ENCODE assay signal across 8 cellular contexts in genomic region chr22:46537946-46538815, GRCh38. TPM values are rescaled to one million over a fixed set of nuclear protein-coding genes. Genes with fewer than 3 reads are reported as not detected.
DNase-seq lines count a peak whose midpoint lies in the region; ATAC-seq and TF ChIP-seq lines count a peak whose summit lies in the region.

No MANE protein-coding gene starts in this region.

- no peaks in the 10 kb centered on the region for H4K20me1 ChIP-seq in PC-3 (ENCODE audit: low read length)

- H3F3A ChIP-seq in PC-3 (ENCODE audit: low read length, unreplicated experiment): no peaks in the 10 kb centered on the region

- H3K9ac ChIP-seq in ES-I3 (ENCODE audit: low read depth, low read length): peak overlapping the region; percentile 58; the same call in 1 of the 2 replicates
- peak overlapping the region; percentile 49 for H3K9ac ChIP-seq in PC-3 (ENCODE audit: low read length)

- CTCF ChIA-PET in PC-3 (lab: Charles Lee): interaction anchor here (0.6 kb wide), 1 partner anchor 81 kb away, joined by 3 read pairs; no protein-coding TSS in a partner anchor

- peak overlapping the region; percentile 95 for H3K4me2 ChIP-seq in PC-3 (ENCODE audit: low read length)

- DNase-seq in PC-3: peak; percentile 37
- peak; percentile 52 for DNase-seq in fibroblast of the aortic adventitia (ENCODE audit: low read depth)
- peak; percentile 53 for DNase-seq in progenitor cell of endocrine pancreas (ENCODE audit: low spot score, unreplicated experiment)
- no peak for DNase-seq in AML-193 (lab: John Stamatoyannopoulos, UW)
- DNase-seq in NOMO-1 treated with dmso at 0.1 percent for 144 hours (lab: John Stamatoyannopoulos, UW; ENCODE audit: unreplicated experiment): no peak

- peaks cover 44% of the 10 kb centered on the region for H3K27me3 Mint-ChIP-seq in progenitor cell of endocrine pancreas

- H3K9me2 ChIP-seq in PC-3 (replicated peaks; ENCODE audit: low read length): no peaks in the 10 kb centered on the region

- peak overlapping the region; percentile 63 for H3K4me3 Mint-ChIP-seq in progenitor cell of endocrine pancreas (ENCODE audit: low read depth)

- H3K36me3 ChIP-seq in ES-I3 (ENCODE audit: insufficient read depth, low read length) (no peaks in the 10 kb centered on the region), PC-3 (ENCODE audit: low read depth, low read length) (no peaks in the 10 kb centered on the region)

- H3K9me3 ChIP-seq in ES-I3 (ENCODE audit: control insufficient read depth, insufficient read depth, low read length): no peaks in the 10 kb centered on the region; the same call in 1 of the 2 replicates
- H3K9me3 ChIP-seq in PC-3 (ENCODE audit: low read length): no peaks in the 10 kb centered on the region

- peaks cover 30% of the 10 kb centered on the region for H3K79me2 ChIP-seq in PC-3 (ENCODE audit: low read length)

- peak overlapping the region; percentile 76 for H2AFZ ChIP-seq in PC-3 (ENCODE audit: low read length)

- no peaks in the 10 kb centered on the region for H3K9me3 Mint-ChIP-seq in progenitor cell of endocrine pancreas (ENCODE audit: low read depth)

- H3K4me3 ChIP-seq in PC-3 (ENCODE audit: low read length) (peak overlapping the region; percentile 81), fibroblast of the aortic adventitia (ENCODE audit: low read depth, low read length) (peak overlapping the region; percentile 53)

- H3K4me1 Mint-ChIP-seq in progenitor cell of endocrine pancreas (ENCODE audit: low read depth): peaks cover 9% of the 10 kb centered on the region

- H3K27ac ChIP-seq in PC-3 (ENCODE audit: low read length): no peak overlapping the region; the same call in 1 of the 2 replicates

- BruUV-seq in PC-3 (replicated peaks; lab: Mats Ljungman, UMichigan): TSS peak; percentile 44

- H3K4me1 ChIP-seq in ES-I3 (ENCODE audit: insufficient read depth, low read length) (0 out of 2 replicates have a peak, but pooled peaks cover 3% of the 10 kb centered on the region), PC-3 (ENCODE audit: insufficient read depth, low read length) (peaks cover 21% of the 10 kb centered on the region)

- TF ChIP-seq CTCF in PC-3 (conservative IDR thresholded peaks at IDR 0.05; ENCODE audit: low read depth, low read length): peak; percentile 39
- peak; percentile 35 for TF ChIP-seq CTCF in fibroblast of the aortic adventitia (IDR thresholded peaks at IDR 0.05; ENCODE audit: insufficient read depth, low read length)
- peak; percentile 60 for TF ChIP-seq CTCF in progenitor cell of endocrine pancreas (IDR thresholded peaks at IDR 0.05; ENCODE audit: unreplicated experiment)

- intact Hi-C loops in PC-3 (cut with micrococcal nuclease): no loop called here

- H3K27ac Mint-ChIP-seq in progenitor cell of endocrine pancreas: peak overlapping the region; percentile 73

- peaks cover 9% of the 10 kb centered on the region for H3K36me3 Mint-ChIP-seq in progenitor cell of endocrine pancreas (ENCODE audit: insufficient read depth)

- ATAC-seq in PC-3 (peak; percentile 12), HG03159 (IDR thresholded peaks at IDR 0.05; ENCODE audit: unreplicated experiment) (no peak), HG03469 (IDR thresholded peaks at IDR 0.05; ENCODE audit: unreplicated experiment) (no peak)

- H3K27me3 ChIP-seq in PC-3 (ENCODE audit: low read length): no peaks in the 10 kb centered on the region

- POLR2A ChIA-PET in PC-3 (lab: Charles Lee; ENCODE audit: unreplicated experiment): interaction anchor here (0.7 kb wide), 2 partner anchors 9 to 170 kb away, joined by 4 to 5 read pairs; no protein-coding TSS in a partner anchor

RNA-seq across cellular contexts. Expression of gene CELSR1, which starts 0.8 kb away (rescaled TPM):
- total RNA-seq in PC-3 (2014; rRNA removed) (14.2 and 19.3 TPM in 2 replicates), fibroblast of the aortic adventitia (ENCODE audit: low replicate concordance) (1.1 and 4.3 TPM in 2 replicates), progenitor cell of endocrine pancreas (20.9 and 21.0 TPM in 2 replicates)

Comparison
In these comparisons a context has a peak if more than half of its experiments do, and no peak if none do; other contexts are left out.
1. DNase-seq: peak in PC-3 (single experiment), fibroblast of the aortic adventitia (single experiment) and progenitor cell of endocrine pancreas (single experiment); none in AML-193 (0 of 2) and NOMO-1 treated with dmso at 0.1 percent for 144 hours (single experiment).
2. Peak in every context shown above with its lines, with median percentiles within 50 percentile points of each other: CTCF ChIP-seq.